Comparison of ENCODE assay signal across 8 cellular contexts in genomic region chr22:26364066-26365015, GRCh38.
DNase-seq lines count a peak whose midpoint lies in the region; ATAC-seq and TF ChIP-seq lines count a peak whose summit lies in the region.

No MANE protein-coding gene starts in this region.

- H3K27me3 Mint-ChIP-seq in WTC11 (ENCODE audit: low read depth): peaks cover 5% of the 10 kb centered on the region

- CTCF ChIA-PET in WTC11 (lab: Charles Lee): interaction anchor here (0.6 to 5.7 kb wide), 50 partner anchors 9 to 1666 kb away, joined by 3 to 69 read pairs (median 5); partner anchors contain the start of genes ASPHD2, HPS4, SRRD and TFIP11

- 0 out of 2 replicates have a peak, but pooled peaks have one; percentile 47 for TF ChIP-seq CTCF in WTC11 (IDR thresholded peaks at IDR 0.05)

- H3K4me1 Mint-ChIP-seq in WTC11: peaks cover 3% of the 10 kb centered on the region; the same call in 1 of the 2 replicates

- no peaks in the 10 kb centered on the region for H3K9me3 Mint-ChIP-seq in WTC11

- POLR2A ChIA-PET in WTC11 (lab: Charles Lee): interaction anchor here (0.6 to 1.0 kb wide), 2 partner anchors 90 to 119 kb away, joined by 3 read pairs; no protein-coding TSS in a partner anchor

- no peaks in the 10 kb centered on the region for H3K36me3 Mint-ChIP-seq in WTC11

- peak; percentile 79 for DNase-seq in DMS153 treated with DMSO at 0.1 percent for 48 hours (lab: John Stamatoyannopoulos, UW; ENCODE audit: unreplicated experiment)
- DNase-seq in NCI-H2227 (lab: John Stamatoyannopoulos, UW; ENCODE audit: unreplicated experiment): peak; percentile 81
- DNase-seq in WTC11 (ENCODE audit: low spot score): peak; percentile 79
- DNase-seq in cerebellar cortex (ENCODE audit: low spot score): peak; percentile 82
- DNase-seq in left lobe of liver (ENCODE audit: low spot score): peak; percentile 58
- peak; percentile 19 to 36 (median 34) for DNase-seq in stimulated activated CD4-positive, alpha-beta T cell treated with anti-CD3 and anti-CD28 coated beads, TNF-alpha, amount 100 ng/mL, for 24 hours (ENCODE audit: low read depth in 3 of 3)

- peak; percentile 65 for ATAC-seq in HG02610 (IDR thresholded peaks at IDR 0.05; ENCODE audit: unreplicated experiment)
- ATAC-seq in WTC11: peak; percentile 96
- ATAC-seq in left lobe of liver: peak; percentile 96
- ATAC-seq in HG03159 (IDR thresholded peaks at IDR 0.05; ENCODE audit: unreplicated experiment): no peak

- no peak overlapping the region for H3K27ac Mint-ChIP-seq in WTC11

- H3K4me3 Mint-ChIP-seq in WTC11: no peak overlapping the region

TF ChIP-seq in WTC11, 78 proteins besides CTCF, POLR2A, EP300 and RAD21:
- TF ChIP-seq SOX15 (CRISPR knock-in tag; IDR thresholded peaks at IDR 0.05) (no peak), GRHL2 (CRISPR knock-in tag; IDR thresholded peaks at IDR 0.05; ENCODE audit: insufficient replicate concordance, severe bottlenecking) (no peak), GTF2I (CRISPR knock-in tag; conservative IDR thresholded peaks at IDR 0.05) (no peak), JUN (CRISPR knock-in tag; IDR thresholded peaks at IDR 0.05) (no peak), TP53 (CRISPR knock-in tag; IDR thresholded peaks at IDR 0.05) (no peak)
